In genomic region chr2:181605889-181606837, GRCh38 we compare ENCODE assay signal across 16 cellular contexts. TPM values are rescaled to one million over a fixed set of nuclear protein-coding genes. Genes with fewer than 3 reads are reported as not detected.
DNase-seq lines count a peak whose midpoint lies in the region; ATAC-seq, FAIRE-seq and TF ChIP-seq lines count a peak whose summit lies in the region.
"Had no signal": no experiment of that assay in that cellular context is flagged by ENCODE, and none has a peak within 500 bp of the region (broad histone marks: within the 10 kb centered on the region; RNA-seq: fewer than 3 reads in every experiment).

No MANE protein-coding gene starts in this region.

- in situ Hi-C loops in HepG2 (cut with HindIII; ENCODE audit: extremely low pct_ligation_motif_present, low pct_unique_long_range_greater_than_20kb) (no loop called here), K562 (cut with MboI) (no loop called here)

- H3K4me1 ChIP-seq in HepG2 (ENCODE audit: insufficient read depth, low read length): no peaks in the 10 kb centered on the region
- H3K4me1 ChIP-seq in right lobe of liver: no peaks in the 10 kb centered on the region
- no peaks in the 10 kb centered on the region for H3K4me1 ChIP-seq in HEK293 (ENCODE audit: control insufficient read depth, insufficient read depth, low read length)
- H3K4me1 ChIP-seq in K562 (replicated peaks in 1 of 2; ENCODE audit: control insufficient read depth in 2 of 2, insufficient read depth in 2 of 2, low read length in 2 of 2): no peaks in the 10 kb centered on the region
- H3K4me1 ChIP-seq: A549, HAP-1 had no signal

- DNase-seq in HepG2 (ENCODE audit: low spot score) (no peak), right lobe of liver (no peak), K562 (ENCODE audit: extremely low read depth in 1 of 4, low spot score in 3 of 4) (no peak), NCI-H1436 (lab: John Stamatoyannopoulos, UW) (no peak)
- DNase-seq: CD8-positive, alpha-beta T cell; COR-L47; DMS53; HFFc6 had no signal

- BruUV-seq in HepG2 (replicated peaks; lab: Mats Ljungman, UMichigan) (no TSS peak), K562 (replicated peaks; lab: Mats Ljungman, UMichigan) (no TSS peak)

- H3K4me3 ChIP-seq in HepG2 (replicated peaks in 1 of 3; ENCODE audit: insufficient read depth in 1 of 3, low read depth in 2 of 3, low read length in 3 of 3): no peak overlapping the region
- no peak overlapping the region for H3K4me3 ChIP-seq in right lobe of liver
- H3K4me3 ChIP-seq in HEK293 (ENCODE audit: low read depth, low read length): no peak overlapping the region
- no peak overlapping the region for H3K4me3 ChIP-seq in K562
- H3K4me3 ChIP-seq: A549, HAP-1 had no signal

- H4K20me1 ChIP-seq in HepG2 (ENCODE audit: insufficient read depth, low read length): no peaks in the 10 kb centered on the region
- no peaks in the 10 kb centered on the region for H4K20me1 ChIP-seq in K562 (replicated peaks; ENCODE audit: control insufficient read depth, insufficient read depth, low read length)

- CTCF ChIA-PET in HepG2 (lab: Yijun Ruan, JAX; ENCODE audit: low intra/inter-chr PET ratio, low total read pairs): no interaction called here
- CTCF ChIA-PET in HEK293 (lab: Yijun Ruan, JAX): no interaction called here
- CTCF ChIA-PET in K562 (lab: Yijun Ruan, JAX; ENCODE audit: low intra/inter-chr PET ratio): no interaction called here

- H3K27ac ChIP-seq in HepG2 (ENCODE audit: extremely low read length, insufficient read depth, low read length) (no peak overlapping the region), right lobe of liver (no peak overlapping the region), HEK293 (ENCODE audit: extremely low read depth, low read depth, low read length) (no peak overlapping the region), K562 (ENCODE audit: extremely low read depth, low read depth, low read length) (no peak overlapping the region)
- H3K27ac ChIP-seq: A549 had no signal

- H3K4me2 ChIP-seq in HepG2 (ENCODE audit: low read depth, low read length) (no peak overlapping the region), K562 (ENCODE audit: insufficient read depth, low read length) (no peak overlapping the region)
- H3K4me2 ChIP-seq: A549 had no signal

- TF ChIP-seq EP300 in HepG2 (IDR thresholded peaks at IDR 0.05; ENCODE audit: low read depth in 2 of 2, low read length in 2 of 2) (no peak), HepG2 (CRISPR knock-in tag; IDR thresholded peaks at IDR 0.05; ENCODE audit: borderline replicate concordance) (no peak), K562 (IDR thresholded peaks at IDR 0.05; ENCODE audit: low read length) (no peak)

- FAIRE-seq in HepG2 (lab: Jason Lieb, UNC): no peak
- FAIRE-seq in K562 (lab: Jason Lieb, UNC): no peak
- FAIRE-seq: A549, GM18507, H1, HTR-8/SVneo had no signal

- H3K27me3 ChIP-seq in HepG2 (ENCODE audit: control insufficient read depth in 1 of 2, insufficient read depth in 2 of 2, low read length in 2 of 2) (no peaks in the 10 kb centered on the region), right lobe of liver (no peaks in the 10 kb centered on the region), K562 (ENCODE audit: control insufficient read depth in 2 of 2, insufficient read depth in 2 of 2, low read length in 2 of 2) (no peaks in the 10 kb centered on the region)

- no peaks in the 10 kb centered on the region for H3K79me2 ChIP-seq in HepG2 (ENCODE audit: insufficient read depth, low read length)
- H3K79me2 ChIP-seq in K562 (ENCODE audit: control insufficient read depth, insufficient read depth, low read length): no peaks in the 10 kb centered on the region

- H3K9ac ChIP-seq in HepG2 (ENCODE audit: insufficient read depth, low read depth, low read length) (no peak overlapping the region), K562 (ENCODE audit: insufficient read depth in 1 of 2, low read depth in 2 of 2, low read length in 2 of 2) (no peak overlapping the region)

- TF ChIP-seq RAD21 in HepG2 (CRISPR knock-in tag; IDR thresholded peaks at IDR 0.05) (no peak), K562 (CRISPR knock-in tag; conservative IDR thresholded peaks at IDR 0.05 in 1 of 2, IDR thresholded peaks at IDR 0.05 in 1 of 2) (no peak)

- H3K9me1 ChIP-seq in K562 (ENCODE audit: control insufficient read depth, insufficient read depth, low read length): no peaks in the 10 kb centered on the region

- WGBS in HepG2 (ENCODE audit: low lambda C conversion rate): 8% methylated on average over 3 of the region's 3 CpGs
- WGBS in right lobe of liver (ENCODE audit: insufficient coverage, low coverage, low lambda C conversion rate, missing lambda C conversion rate): 53% methylated on average over 3 of the region's 3 CpGs
- 7% methylated on average over 1 of the region's 3 CpGs for WGBS in K562 (ENCODE audit: insufficient coverage, low coverage, missing lambda C conversion rate)

- H3K9me3 ChIP-seq in HepG2 (ENCODE audit: low read length): no peaks in the 10 kb centered on the region
- H3K9me3 ChIP-seq in right lobe of liver: no peaks in the 10 kb centered on the region
- no peaks in the 10 kb centered on the region for H3K9me3 ChIP-seq in HEK293 (ENCODE audit: control insufficient read depth, insufficient read depth, low read depth, low read length)
- H3K9me3 ChIP-seq in K562 (replicated peaks; ENCODE audit: control insufficient read depth, insufficient read depth, low read depth, low read length): no peaks in the 10 kb centered on the region
- H3K9me3 ChIP-seq: A549, HAP-1 had no signal

- H2AFZ ChIP-seq in HepG2 (ENCODE audit: low read length): no peak overlapping the region
- no peak overlapping the region for H2AFZ ChIP-seq in K562 (ENCODE audit: low read depth, low read length)

- H3K36me3 ChIP-seq in HepG2 (replicated peaks in 1 of 2; ENCODE audit: control insufficient read depth in 1 of 2, insufficient read depth in 2 of 2, low read length in 2 of 2) (no peaks in the 10 kb centered on the region), right lobe of liver (no peaks in the 10 kb centered on the region), HEK293 (ENCODE audit: control insufficient read depth in 2 of 2, insufficient read depth in 1 of 2, low read length in 2 of 2) (no peaks in the 10 kb centered on the region), K562 (ENCODE audit: control insufficient read depth, insufficient read depth, low read length) (no peaks in the 10 kb centered on the region)
- H3K36me3 ChIP-seq: HAP-1 had no signal

- intact Hi-C loops in HepG2 (cut with micrococcal nuclease; ENCODE audit: unreplicated experiment): no loop called here
- intact Hi-C loops in right lobe of liver (cut with DNase I): no loop called here
- intact Hi-C loops in K562 (cut with micrococcal nuclease): no loop called here

- TF ChIP-seq CTCF in HepG2 (CRISPR knock-in tag; IDR thresholded peaks at IDR 0.05): no peak
- no peak for TF ChIP-seq CTCF in right lobe of liver (IDR thresholded peaks at IDR 0.05)
- no peak for TF ChIP-seq CTCF in HEK293 (tag by site-specific recombination; IDR thresholded peaks at IDR 0.05)
- TF ChIP-seq CTCF in K562 (IDR thresholded peaks at IDR 0.05 in 2 of 3, conservative IDR thresholded peaks at IDR 0.05 in 1 of 3; ENCODE audit: insufficient read depth in 2 of 3, low read depth in 1 of 3, low read length in 3 of 3): no peak

- POLR2A ChIA-PET in HepG2 (lab: Yijun Ruan, JAX): no interaction called here
- POLR2A ChIA-PET in HEK293 (lab: Yijun Ruan, JAX): no interaction called here
- POLR2A ChIA-PET in K562 (lab: Yijun Ruan, JAX): no interaction called here

- ATAC-seq in HepG2 (no peak), right lobe of liver (no peak), K562 (no peak), GM18907 (IDR thresholded peaks at IDR 0.05; ENCODE audit: unreplicated experiment) (no peak), GM18873 (IDR thresholded peaks at IDR 0.05; ENCODE audit: low FRiP score, unreplicated experiment) (no peak)
- ATAC-seq: A549; CD8-positive, alpha-beta T cell had no signal

- TF ChIP-seq POLR2A in HepG2 (IDR thresholded peaks at IDR 0.05; ENCODE audit: insufficient read depth in 1 of 2, low read depth in 2 of 2, low read length in 2 of 2) (no peak), right lobe of liver (IDR thresholded peaks at IDR 0.05) (no peak), K562 (conservative IDR thresholded peaks at IDR 0.05) (no peak)

RNA-seq across cellular contexts. Expression of gene CERKL, which starts 50.7 kb away (rescaled TPM):
- not detected in 2 replicates for total RNA-seq in HepG2 (2016; rRNA removed; fragmentation: Illumina TruSeq; extraction: Trizol)
- not detected in 2 replicates for total RNA-seq in HepG2 (2016; cell fraction: cytosol; rRNA removed; fragmentation: Illumina TruSeq; extraction: Trizol; ENCODE audit: low read depth)
- total RNA-seq in HepG2 (2016; cell fraction: insoluble cytoplasmic fraction; rRNA removed; fragmentation: Illumina TruSeq; extraction: Trizol): not detected in 2 replicates
- not detected in 2 replicates for total RNA-seq in HepG2 (2016; cell fraction: membrane; rRNA removed; fragmentation: Illumina TruSeq; extraction: Trizol)
- total RNA-seq in HepG2 (2016; cell fraction: nucleus; rRNA removed; fragmentation: Illumina TruSeq; extraction: Trizol): not detected in 2 replicates
- polyA plus RNA-seq in HepG2 (2011; rRNA removed): not detected in 2 replicates
- not detected in 2 replicates for polyA plus RNA-seq in HepG2 (2011; cell fraction: cytosol; rRNA removed)
- not detected in 2 replicates for polyA plus RNA-seq in HepG2 (2011; cell fraction: nucleus; rRNA removed)
- polyA plus RNA-seq in HepG2 (2012): not detected in 2 replicates
- polyA plus RNA-seq in HepG2 (2016; cell fraction: cytosol; fragmentation: Illumina TruSeq; extraction: Trizol; ENCODE audit: low read depth): not detected in 2 replicates
- not detected in 2 replicates for polyA plus RNA-seq in HepG2 (2016; cell fraction: insoluble cytoplasmic fraction; fragmentation: Illumina TruSeq; extraction: Trizol; ENCODE audit: low read depth)
- polyA plus RNA-seq in HepG2 (2016; cell fraction: membrane; fragmentation: Illumina TruSeq; extraction: Trizol; ENCODE audit: low read depth): not detected in 2 replicates
- polyA plus RNA-seq in HepG2 (2016; cell fraction: nucleus; fragmentation: Illumina TruSeq; extraction: Trizol; ENCODE audit: insufficient read depth, low read depth): not detected in 2 replicates
- polyA minus RNA-seq in HepG2 (2011; rRNA and poly(A)+ RNA removed; ENCODE audit: low replicate concordance): not detected in 2 replicates
- polyA minus RNA-seq in HepG2 (2011; cell fraction: cytosol; rRNA and poly(A)+ RNA removed): not detected in 2 replicates
- not detected in 2 replicates for polyA minus RNA-seq in HepG2 (2011; cell fraction: nucleus; rRNA and poly(A)+ RNA removed)
- total RNA-seq in right lobe of liver: under 1 TPM in 1 of 6 experiments, not detected in 5; 0.37 TPM
- not detected in 2 replicates for total RNA-seq in K562 (2011; cell fraction: chromatin; rRNA removed; ENCODE audit: low replicate concordance)
- total RNA-seq in K562 (2011; cell fraction: nucleolus; rRNA removed): not detected in 2 replicates
- not detected in 2 replicates for total RNA-seq in K562 (2011; cell fraction: nucleoplasm; rRNA removed)
- not detected in 2 replicates for total RNA-seq in K562 (2014; rRNA removed)
- not detected in 2 replicates for total RNA-seq in K562 (2014; rRNA removed; fragmentation: Illumina TruSeq; extraction: Trizol)
- total RNA-seq in K562 (2015; rRNA removed; fragmentation: Illumina TruSeq; extraction: Trizol): not detected in 2 replicates
- not detected in 2 replicates for total RNA-seq in K562 (2021)
- polyA plus RNA-seq in K562 (2011; rRNA removed): not detected in 2 replicates
- not detected in 2 replicates for polyA plus RNA-seq in K562 (2011; cell fraction: cytosol; rRNA removed)
- not detected in 2 replicates for polyA plus RNA-seq in K562 (2011; cell fraction: nucleus; rRNA removed)
- polyA plus RNA-seq in K562 (2012): 0.04 and 0.10 TPM in 2 replicates
- polyA plus RNA-seq in K562 (2014; fragmentation: Illumina TruSeq; extraction: Trizol): not detected in 2 replicates
- under 1 TPM; 0.04 to 0.08 TPM for polyA plus RNA-seq in K562 (2014; fragmentation: Nextera tagmentation; extraction: Ambion mirVana)
- not detected in 2 replicates for polyA plus RNA-seq in K562 (2014; rRNA removed)
- polyA minus RNA-seq in K562 (2011; rRNA and poly(A)+ RNA removed): not detected in 2 replicates
- polyA minus RNA-seq in K562 (2011; cell fraction: cytosol; rRNA and poly(A)+ RNA removed): not detected in 2 replicates
- not detected in 2 replicates for polyA minus RNA-seq in K562 (2011; cell fraction: nucleus; rRNA and poly(A)+ RNA removed)
- total RNA-seq: CD8-positive, alpha-beta T cell; H1 had no signal

Comparison
In these comparisons a context has a peak if more than half of its experiments do, and no peak if none do; other contexts are left out.
1. Of the 241 proteins assayed by ChIP-seq in both HepG2 and K562: peak only in HepG2: none; only in K562: none; in both: HNRNPK and PCBP1; in neither: 239.